In the genomic region with DNA sequence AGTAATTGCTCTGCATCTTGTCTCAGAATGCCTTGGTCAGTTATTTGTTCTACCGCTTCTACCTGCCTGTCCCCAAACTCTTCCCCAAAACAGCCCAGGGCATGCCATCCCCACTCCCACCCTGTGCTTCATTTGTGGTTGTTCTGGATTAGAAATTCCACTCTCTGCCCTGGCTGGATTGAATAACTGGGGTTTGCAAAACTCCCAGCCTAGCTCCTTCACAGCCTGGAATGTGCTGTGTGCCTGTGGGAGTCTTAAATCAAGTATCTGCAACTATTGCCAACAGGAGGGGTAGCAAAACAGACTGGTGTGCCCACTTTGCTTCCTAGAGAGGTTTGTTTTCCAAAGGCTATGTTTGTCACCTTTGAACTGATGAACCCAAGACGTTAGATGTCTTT, we compare ENCODE assay signal across 17 cellular contexts. TPM values are rescaled to one million over a fixed set of nuclear protein-coding genes. Genes with fewer than 3 reads are reported as not detected.
DNase-seq lines count a peak whose midpoint lies in the region; ATAC-seq and TF ChIP-seq lines count a peak whose summit lies in the region.
"Had no signal": no experiment of that assay in that cellular context is flagged by ENCODE, and none has a peak within 500 bp of the region (broad histone marks: within the 10 kb centered on the region; RNA-seq: fewer than 3 reads in every experiment).

No MANE protein-coding gene starts in this region.

- H3K36me3 ChIP-seq in SK-N-SH (replicated peaks in 1 of 2; ENCODE audit: control insufficient read depth in 1 of 2, insufficient read depth in 2 of 2, low read length in 1 of 2) = no peaks in the 10 kb centered on the region
- no peaks in the 10 kb centered on the region for H3K36me3 ChIP-seq in trophoblast cell (ENCODE audit: control insufficient read depth in 1 of 2, insufficient read depth in 2 of 2, low read length in 2 of 2)
- H3K36me3 ChIP-seq in urinary bladder (ENCODE audit: insufficient read depth) = no peaks in the 10 kb centered on the region
- H3K36me3 ChIP-seq: cardiac muscle cell had no signal

- H3K9me3 ChIP-seq in SK-N-SH (no peaks in the 10 kb centered on the region), trophoblast cell (ENCODE audit: insufficient read depth, low read depth, low read length) (peaks cover 2% of the 10 kb centered on the region)

- WGBS in SK-N-SH (ENCODE audit: low lambda C conversion rate) = 94% methylated on average over 2 of the region's 2 CpGs
- WGBS in trophoblast cell (ENCODE audit: extremely low coverage, insufficient coverage, insufficient read length) = no CpG with 5 or more reads among the region's 2 CpGs
- 47% methylated on average over 2 of the region's 2 CpGs for WGBS in urinary bladder

- no peak overlapping the region for H3K18ac ChIP-seq in trophoblast cell (ENCODE audit: low read length)

- no peak for TF ChIP-seq EP300 in SK-N-SH (IDR thresholded peaks at IDR 0.05; ENCODE audit: borderline replicate concordance in 1 of 2, low read depth in 1 of 2, low read length in 1 of 2)

- H3K79me1 ChIP-seq in trophoblast cell (ENCODE audit: low read length) = no peaks in the 10 kb centered on the region

- no peak overlapping the region for H3K14ac ChIP-seq in trophoblast cell (ENCODE audit: low read length)

- H3K4me2 ChIP-seq in SK-N-SH = peak overlapping the region; percentile 61
- no peak overlapping the region for H3K4me2 ChIP-seq in trophoblast cell (ENCODE audit: low read length)

- POLR2A ChIA-PET in SK-N-SH (lab: Yijun Ruan, JAX) = no interaction called here

- H3K4me1 ChIP-seq in SK-N-SH (ENCODE audit: control insufficient read depth in 1 of 2, insufficient read depth in 2 of 2, low read depth in 1 of 2, low read length in 1 of 2) (peaks cover 14 to 28% of the 10 kb centered on the region in 2 experiments; a peak in 2 of 4 replicates), trophoblast cell (ENCODE audit: control insufficient read depth in 1 of 2, insufficient read depth in 2 of 2, low read length in 2 of 2) (peaks cover 8 to 28% of the 10 kb centered on the region in 2 experiments), urinary bladder (ENCODE audit: insufficient read depth) (no peaks in the 10 kb centered on the region)

- no peak overlapping the region for H2BK5ac ChIP-seq in trophoblast cell (ENCODE audit: low read depth, low read length, poor library complexity)

- no peak overlapping the region for H4K12ac ChIP-seq in trophoblast cell (ENCODE audit: low read depth, low read length)

- no peak overlapping the region for H2AK5ac ChIP-seq in trophoblast cell (ENCODE audit: low read length)

- peaks cover 3% of the 10 kb centered on the region for H3F3A ChIP-seq in SK-N-SH (replicated peaks; ENCODE audit: insufficient read depth)

- peak overlapping the region; percentile 66; the same call in 1 of the 2 replicates for H2AFZ ChIP-seq in SK-N-SH (ENCODE audit: low read depth)
- no peak overlapping the region for H2AFZ ChIP-seq in trophoblast cell (ENCODE audit: insufficient read depth, low read length, poor library complexity)

- no peaks in the 10 kb centered on the region for H3K9me2 ChIP-seq in SK-N-SH

- TF ChIP-seq CTCF in SK-N-SH (IDR thresholded peaks at IDR 0.05) = no peak
- TF ChIP-seq CTCF in fibroblast of pulmonary artery (IDR thresholded peaks at IDR 0.05; ENCODE audit: low read length, missing control alignments) = no peak

- ATAC-seq in SK-N-SH treated with all-trans-retinoic acid at 6 μM for 48 hours (no peak; the same call in 2 of the 3 replicates), HG03571 (IDR thresholded peaks at IDR 0.05; ENCODE audit: unreplicated experiment) (no peak)
- ATAC-seq: activated CD8-positive, alpha-beta T cell treated with anti-CD3 and anti-CD28 coated beads, Interleukin-2, amount 10 ng/mL, durations not matched to agents 7 days and 5 days; stimulated activated memory B cell treated with anti-CD40 and anti-IgM and Interleukin-4, amounts not matched to agents 10 μg/mL and 1 μg/mL and 100 μg/mL, for 72 hours had no signal

- no peak for TF ChIP-seq RAD21 in SK-N-SH (IDR thresholded peaks at IDR 0.05; ENCODE audit: low read length)

- H3K4me3 ChIP-seq in SK-N-SH (ENCODE audit: low read depth in 2 of 2, low read length in 1 of 2) (no peak overlapping the region), fibroblast of pulmonary artery (replicated peaks; ENCODE audit: low read depth, low read length) (no peak overlapping the region), trophoblast cell (ENCODE audit: low read depth, low read length) (no peak overlapping the region), urinary bladder (ENCODE audit: low read depth, low read length) (no peak overlapping the region)
- H3K4me3 ChIP-seq: cardiac muscle cell had no signal

- peak overlapping the region; percentile 12 for H2BK120ac ChIP-seq in trophoblast cell (ENCODE audit: insufficient read depth, low read length, poor library complexity)

- H3K9ac ChIP-seq in SK-N-SH (no peak overlapping the region), trophoblast cell (ENCODE audit: low read length) (no peak overlapping the region)

- no peak overlapping the region for H2BK12ac ChIP-seq in trophoblast cell (ENCODE audit: low read length)

- H4K91ac ChIP-seq in trophoblast cell (ENCODE audit: low read depth, low read length) = no peak overlapping the region

- H4K8ac ChIP-seq in trophoblast cell (ENCODE audit: low read depth, low read length) = no peak overlapping the region

- CTCF ChIA-PET in SK-N-SH (lab: Yijun Ruan, JAX) = no interaction called here

- no peak overlapping the region for H3K23ac ChIP-seq in trophoblast cell (ENCODE audit: low read length)

- H3K79me2 ChIP-seq in SK-N-SH (ENCODE audit: insufficient read depth) (no peaks in the 10 kb centered on the region), trophoblast cell (ENCODE audit: control insufficient read depth, insufficient read depth, low read length, poor library complexity) (no peaks in the 10 kb centered on the region)

- H3K4ac ChIP-seq in trophoblast cell (ENCODE audit: low read depth, low read length) = no peak overlapping the region

- H3K27me3 ChIP-seq in SK-N-SH (ENCODE audit: insufficient read depth) (no peaks in the 10 kb centered on the region), trophoblast cell (ENCODE audit: insufficient read depth, low read length) (no peaks in the 10 kb centered on the region)
- H3K27me3 ChIP-seq: cardiac muscle cell had no signal

- DNase-seq in SK-N-SH = no peak
- DNase-seq in fibroblast of pulmonary artery (ENCODE audit: low read depth) = peak; percentile 11
- DNase-seq in trophoblast cell = no peak
- DNase-seq in SW 1271 (lab: John Stamatoyannopoulos, UW) = no peak
- no peak for DNase-seq in stimulated activated naive CD4-positive, alpha-beta T cell (lab: John Stamatoyannopoulos, UW)
- DNase-seq: activated CD8-positive, alpha-beta T cell treated with anti-CD3 and anti-CD28 coated beads, Interleukin-2, amount 10 ng/mL, durations not matched to agents 7 days and 5 days; activated effector memory CD4-positive, alpha-beta T cell treated with anti-CD3 and anti-CD28 coated beads, Interleukin-2, amount 50 U/mL, for 16 hours; midbrain; stimulated activated CD4-positive, alpha-beta T cell treated with anti-CD3 and anti-CD28 coated beads, Interleukin-4, amount 100 ng/mL, for 24 hours had no signal

- H4K20me1 ChIP-seq in SK-N-SH (ENCODE audit: insufficient read depth) = no peaks in the 10 kb centered on the region

- peak overlapping the region in 1 of 2 experiments; percentile 61; a peak in 2 of 4 replicates for H3K27ac ChIP-seq in SK-N-SH (ENCODE audit: low read depth in 2 of 2, low read length in 1 of 2)
- H3K27ac ChIP-seq in trophoblast cell (ENCODE audit: low read depth, low read length) = no peak overlapping the region
- H3K27ac ChIP-seq in urinary bladder (ENCODE audit: low read depth) = peak overlapping the region; percentile 33
- H3K27ac ChIP-seq: 22Rv1, cardiac muscle cell, HL-60 had no signal

TF ChIP-seq in SK-N-SH, 30 proteins besides CTCF, POLR2A, EP300 and RAD21 (continues in another document):
- TF ChIP-seq GATA2 (CRISPR knock-in tag; IDR thresholded peaks at IDR 0.05) = no peak
- no peak for TF ChIP-seq FOXM1 (IDR thresholded peaks at IDR 0.05; ENCODE audit: low read depth)
- TF ChIP-seq, protein P1, sequence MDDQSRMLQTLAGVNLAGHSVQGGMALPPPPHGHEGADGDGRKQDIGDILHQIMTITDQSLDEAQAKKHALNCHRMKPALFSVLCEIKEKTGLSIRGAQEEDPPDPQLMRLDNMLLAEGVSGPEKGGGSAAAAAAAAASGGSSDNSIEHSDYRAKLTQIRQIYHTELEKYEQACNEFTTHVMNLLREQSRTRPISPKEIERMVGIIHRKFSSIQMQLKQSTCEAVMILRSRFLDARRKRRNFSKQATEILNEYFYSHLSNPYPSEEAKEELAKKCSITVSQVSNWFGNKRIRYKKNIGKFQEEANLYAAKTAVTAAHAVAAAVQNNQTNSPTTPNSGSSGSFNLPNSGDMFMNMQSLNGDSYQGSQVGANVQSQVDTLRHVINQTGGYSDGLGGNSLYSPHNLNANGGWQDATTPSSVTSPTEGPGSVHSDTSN (IDR thresholded peaks at IDR 0.05) = no peak
- TF ChIP-seq MXI1 (IDR thresholded peaks at IDR 0.05; ENCODE audit: low read depth, low read length) = no peak
- TF ChIP-seq SMC3 (IDR thresholded peaks at IDR 0.05; ENCODE audit: low read depth, low read length) = no peak

TF ChIP-seq in SK-N-SH treated with all-trans-retinoic acid at 6 μM for 48 hours, 23 proteins besides CTCF, POLR2A, EP300 and RAD21 (continues in another document):
- no peak for TF ChIP-seq BACH2 (CRISPR knock-in tag; IDR thresholded peaks at IDR 0.05; ENCODE audit: borderline replicate concordance)
- TF ChIP-seq ZNF8 (CRISPR knock-in tag; IDR thresholded peaks at IDR 0.05) = no peak

RNA-seq across cellular contexts. Expression of a gene that starts 24.2 kb away (rescaled TPM):
- polyA plus RNA-seq in SK-N-SH (2012; rRNA removed) = 8.5 and 13.8 TPM in 2 replicates
- polyA plus RNA-seq in SK-N-SH (2012; cell fraction: cytosol; rRNA removed) = 8.0 and 9.7 TPM in 2 replicates
- 7.3 and 8.3 TPM in 2 replicates for polyA plus RNA-seq in SK-N-SH (2012; cell fraction: nucleus; rRNA removed)
- 19.1 and 19.5 TPM in 2 replicates for polyA plus RNA-seq in trophoblast cell (2013)
- 38.0 TPM for total RNA-seq in urinary bladder
- 88.1 TPM for polyA plus RNA-seq in urinary bladder
- total RNA-seq: H4 had no signal

RNA-seq across cellular contexts. Expression of a gene that starts 58.7 kb away (rescaled TPM):
- 0.02 and 0.05 TPM in 2 replicates for polyA plus RNA-seq in SK-N-SH (2012; rRNA removed)
- polyA plus RNA-seq in SK-N-SH (2012; cell fraction: cytosol; rRNA removed) = 0.03 TPM in 1 of 2 replicates, not detected in the other
- not detected in 2 replicates for polyA plus RNA-seq in SK-N-SH (2012; cell fraction: nucleus; rRNA removed)
- 0.07 and 0.10 TPM in 2 replicates for polyA plus RNA-seq in trophoblast cell (2013)
- total RNA-seq in urinary bladder = 4.5 TPM
- polyA plus RNA-seq in urinary bladder = 121 TPM
- total RNA-seq: activated CD8-positive, alpha-beta T cell treated with anti-CD3 and anti-CD28 coated beads, Interleukin-2, amount 10 ng/mL, durations not matched to agents 7 days and 5 days; cardiac muscle cell; H4 had no signal

Comparison
In these comparisons a context has a peak if more than half of its experiments do, and no peak if none do; other contexts are left out.
1. RNA of a gene that starts 58.7 kb away (polyA plus RNA-seq): 121 TPM in urinary bladder (single experiment); 0.02 to 0.05 TPM in SK-N-SH; every median in the first group is over 100 times any median in the second.